In the genomic region with DNA sequence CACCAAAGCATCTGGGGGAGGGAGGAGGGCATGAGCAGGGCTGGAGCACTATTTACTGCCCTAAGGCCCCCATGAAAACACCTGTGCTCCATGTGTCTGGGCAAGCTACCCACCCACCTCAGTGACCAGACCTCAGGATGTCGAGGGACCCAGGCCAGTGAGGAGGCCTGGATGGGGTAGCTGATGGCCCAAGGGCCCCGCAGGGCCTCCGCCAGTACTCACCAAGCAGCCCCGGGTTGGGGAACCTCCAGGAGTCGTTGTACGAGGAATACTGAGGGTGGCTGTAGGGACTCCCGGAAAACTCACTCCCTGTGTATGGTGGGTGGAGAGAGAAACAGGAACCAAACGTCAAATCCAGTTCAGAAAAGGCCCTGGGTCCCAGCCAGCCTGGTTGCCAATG, we compare ENCODE assay signal across 22 cellular contexts.
"Had no signal": no experiment of that assay in that cellular context is flagged by ENCODE, and none has a peak within 500 bp of the region (broad histone marks: within the 10 kb centered on the region; RNA-seq: fewer than 3 reads in every experiment).

No MANE protein-coding gene starts in this region.

- ATAC-seq: left colon; left lung; lower lobe of right lung; naive thymus-derived CD8-positive, alpha-beta T cell; right lobe of liver; upper lobe of right lung had no signal

- H3K4me3 Mint-ChIP-seq: naive thymus-derived CD8-positive, alpha-beta T cell; nephron; neural progenitor cell had no signal

- H3K36me3 Mint-ChIP-seq: naive thymus-derived CD8-positive, alpha-beta T cell; neural progenitor cell had no signal

- H3K27ac Mint-ChIP-seq: nephron, neural progenitor cell, progenitor cell of endocrine pancreas had no signal

- H3K9me3 ChIP-seq: left lung, lower lobe of right lung, ovary, right atrium auricular region, right lobe of liver, suprapubic skin, thoracic aorta, tibial artery, upper lobe of right lung had no signal

- H3K4me3 ChIP-seq: left lung, lower lobe of right lung, neural progenitor cell, ovary, right atrium auricular region, right lobe of liver, smooth muscle cell, suprapubic skin, thoracic aorta, tibial artery, upper lobe of right lung had no signal

- H3K9me3 Mint-ChIP-seq: naive thymus-derived CD8-positive, alpha-beta T cell; nephron; neural progenitor cell had no signal

- H3K27ac ChIP-seq: left lung, lower lobe of right lung, neural progenitor cell, ovary, right atrium auricular region, right lobe of liver, suprapubic skin, thoracic aorta, tibial artery, upper lobe of right lung had no signal

- H3K36me3 ChIP-seq: left lung, lower lobe of right lung, neural progenitor cell, ovary, right atrium auricular region, right lobe of liver, suprapubic skin, thoracic aorta, tibial artery, upper lobe of right lung had no signal

- DNase-seq: hippocampal formation; left colon; left lung; lower lobe of right lung; mammary epithelial cell; mesenchymal stem cell; ovary; right lobe of liver; stimulated activated CD4-positive, alpha-beta T cell treated with anti-CD3 and anti-CD28 coated beads, Interleukin-1b, Interleukin-23, amount 100 ng/mL, for 48 hours; stimulated activated CD4-positive, alpha-beta T cell treated with anti-CD3 and anti-CD28 coated beads, Interleukin-2, amount 100 ng/mL, for 48 hours; stimulated activated naive CD4-positive, alpha-beta T cell treated with Interleukin-2 at 50 U/mL for 16 hours; tibial artery; trophoblast cell; upper lobe of right lung had no signal

- H3K4me1 ChIP-seq: left lung, lower lobe of right lung, right atrium auricular region, right lobe of liver, suprapubic skin, tibial artery, upper lobe of right lung had no signal

- H3K27me3 ChIP-seq: neural progenitor cell, ovary, right atrium auricular region, right lobe of liver, upper lobe of right lung had no signal
